Comparison of ENCODE assay signal across 1 cellular context in genomic region chr19:38335949-38336637, GRCh38.
A peak's percentile ranks its signal among the peaks of the same experiment; 100 is the strongest.
TF ChIP-seq lines count a peak whose summit lies in the region.

No MANE protein-coding gene starts in this region.

TF ChIP-seq in K562, 482 proteins besides CTCF, POLR2A, EP300 and RAD21 (continues in another document):
- TF ChIP-seq SNIP1 (IDR thresholded peaks at IDR 0.05; ENCODE audit: low read depth) (0 out of 2 replicates have a peak, but pooled peaks have one; percentile 29), PYGO2 (tag; IDR thresholded peaks at IDR 0.05) (no peak), ZNF12 (CRISPR knock-in tag; IDR thresholded peaks at IDR 0.05) (no peak), HDAC2 (IDR thresholded peaks at IDR 0.05) (0 out of 2 replicates have a peak, but pooled peaks have one; percentile 12), ZBTB2 (IDR thresholded peaks at IDR 0.05) (peak; percentile 36; the same call in 1 of the 2 replicates), BMI1 (IDR thresholded peaks at IDR 0.05; ENCODE audit: low read length) (no peak), RB1 (IDR thresholded peaks at IDR 0.05; ENCODE audit: low read depth) (peak; percentile 40; the same call in 1 of the 2 replicates), RBM15 (IDR thresholded peaks at IDR 0.05; ENCODE audit: insufficient read depth, low read length) (no peak), ILK (tag; IDR thresholded peaks at IDR 0.05; ENCODE audit: borderline replicate concordance, low read depth) (no peak), NFE2 (IDR thresholded peaks at IDR 0.05; ENCODE audit: low read depth) (no peak), ELF4 (CRISPR knock-in tag; IDR thresholded peaks at IDR 0.05) (peak; percentile 94), GTF3C2 (IDR thresholded peaks at IDR 0.05; ENCODE audit: borderline replicate concordance, extremely low read depth, insufficient read length) (no peak), FOXM1 (IDR thresholded peaks at IDR 0.05; ENCODE audit: low read depth) (no peak), FOXM1 (CRISPR knock-in tag; IDR thresholded peaks at IDR 0.05; ENCODE audit: low read depth) (no peak), HDAC6 (IDR thresholded peaks at IDR 0.05; ENCODE audit: low read depth, low read length) (no peak), DDX20 (tag; IDR thresholded peaks at IDR 0.05; ENCODE audit: low read depth) (no peak), SLC30A9 (CRISPR knock-in tag; IDR thresholded peaks at IDR 0.05) (no peak), HNRNPK (IDR thresholded peaks at IDR 0.05; ENCODE audit: low read depth, low read length, poor library complexity, severe bottlenecking) (no peak), ZBTB1 (CRISPR knock-in tag; IDR thresholded peaks at IDR 0.05; ENCODE audit: borderline replicate concordance, low read depth) (no peak), TCF7L2 (IDR thresholded peaks at IDR 0.05; ENCODE audit: low read depth, low read length) (no peak), ATF2 (CRISPR knock-in tag; IDR thresholded peaks at IDR 0.05) (no peak), TRIM24 (IDR thresholded peaks at IDR 0.05) (peak in 1 of 2 experiments; percentile 60; a peak in 3 of 4 replicates), ZNF316 (IDR thresholded peaks at IDR 0.05) (peak; percentile 79), JUND (IDR thresholded peaks at IDR 0.05; ENCODE audit: borderline replicate concordance, low read depth, low read length) (peak; percentile 9; the same call in 1 of the 2 replicates), JUND (tag; IDR thresholded peaks at IDR 0.05; ENCODE audit: borderline replicate concordance, low read depth, low read length) (no peak), FUS (optimal IDR thresholded peaks at IDR 0.05; ENCODE audit: low read depth, low read length) (no peak), GMEB1 (CRISPR knock-in tag; IDR thresholded peaks at IDR 0.05) (no peak), PKNOX1 (IDR thresholded peaks at IDR 0.05) (peak; percentile 17), MAFK (IDR thresholded peaks at IDR 0.05; ENCODE audit: low read length) (no peak), ARID4B (CRISPR knock-in tag; IDR thresholded peaks at IDR 0.05) (no peak), ASH1L (IDR thresholded peaks at IDR 0.05; ENCODE audit: borderline replicate concordance, low read depth, partially characterized antibody) (peak; percentile 12), HNRNPL (IDR thresholded peaks at IDR 0.05; ENCODE audit: low read depth, low read length) (no peak), ZNF407 (IDR thresholded peaks at IDR 0.05; ENCODE audit: low read depth) (peak; percentile 57; the same call in 1 of the 2 replicates), MXI1 (IDR thresholded peaks at IDR 0.05; ENCODE audit: low read depth, low read length) (no peak), ZNF253 (CRISPR knock-in tag; conservative IDR thresholded peaks at IDR 0.05) (no peak), ARID1B (IDR thresholded peaks at IDR 0.05) (peak; percentile 27), ETV5 (CRISPR knock-in tag; IDR thresholded peaks at IDR 0.05; ENCODE audit: low read depth) (peak; percentile 69; the same call in 1 of the 2 replicates), BRD9 (IDR thresholded peaks at IDR 0.05; ENCODE audit: low read depth, partially characterized antibody) (peak; percentile 18), PRPF4 (IDR thresholded peaks at IDR 0.05; ENCODE audit: insufficient read depth, low read depth, low read length, poor library complexity, severe bottlenecking) (no peak), ZNF24 (IDR thresholded peaks at IDR 0.05) (no peak)
